8 cellular contexts compared by ENCODE assay signal in genomic region chr17:45235071-45236001, GRCh38.
DNase-seq lines count a peak whose midpoint lies in the region; ATAC-seq and TF ChIP-seq lines count a peak whose summit lies in the region.

No MANE protein-coding gene starts in this region.

- DNase-seq in NCI-H2196 (lab: John Stamatoyannopoulos, UW; ENCODE audit: unreplicated experiment) (peak; percentile 79), NCI-H2196 treated with DMSO at 0.1 percent for 48 hours (lab: John Stamatoyannopoulos, UW; ENCODE audit: unreplicated experiment) (no peak), NCI-H1694 treated with DMSO at 0.1 percent for 48 hours (lab: John Stamatoyannopoulos, UW) (peak; percentile 35), cardiac fibroblast (ENCODE audit: low read depth in 2 of 2) (peak; percentile 86), kidney tubule cell (ENCODE audit: low spot score) (peak; percentile 70)
- DNase-seq in activated CD4-positive, CD25-positive, alpha-beta regulatory T cell (lab: John Stamatoyannopoulos, UW): peak; percentile 63 to 68 (median 66)
- peak; percentile 84 for DNase-seq in stimulated activated CD4-positive, alpha-beta T cell treated with anti-CD3 and anti-CD28 coated beads, Interleukin-4, amount 100 ng/mL, for 24 hours

- peak; percentile 85 for TF ChIP-seq CTCF in cardiac fibroblast (IDR thresholded peaks at IDR 0.05; ENCODE audit: low read depth, low read length)

- no peak for ATAC-seq in HG03378 (IDR thresholded peaks at IDR 0.05; ENCODE audit: unreplicated experiment)

- no peak overlapping the region for H3K4me3 ChIP-seq in cardiac fibroblast (replicated peaks in 1 of 2; ENCODE audit: low read depth in 2 of 2, low read length in 2 of 2)
